Comparison of ENCODE assay signal across 34 cellular contexts in the genomic region with DNA sequence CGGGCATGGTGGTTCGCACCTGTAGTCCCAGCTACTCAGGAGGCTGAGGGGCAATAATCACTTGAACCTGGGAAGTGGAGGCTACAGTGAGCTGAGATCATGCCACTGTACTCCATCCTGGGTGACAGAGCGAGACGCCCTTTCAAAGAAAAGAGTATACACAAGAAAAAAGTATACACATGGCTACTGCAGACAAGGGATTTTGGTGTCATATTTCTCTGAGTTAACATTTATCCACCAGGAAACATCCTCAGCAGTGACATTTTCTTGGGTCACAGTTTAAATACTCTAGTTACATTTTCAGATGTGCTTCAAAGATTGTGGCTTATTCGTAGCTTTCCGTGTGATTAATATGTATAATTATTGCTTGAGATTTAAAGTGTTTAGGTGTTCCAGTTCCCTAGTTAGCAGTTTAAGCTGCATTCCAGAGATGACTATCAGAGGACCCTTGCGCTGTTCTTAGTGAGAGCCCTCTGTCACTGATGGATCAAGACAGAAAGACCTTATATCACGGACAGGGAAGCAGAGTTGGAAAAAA.
"Had no signal": no experiment of that assay in that cellular context is flagged by ENCODE, and none has a peak within 500 bp of the region (broad histone marks: within the 10 kb centered on the region; RNA-seq: fewer than 3 reads in every experiment).

No MANE protein-coding gene starts in this region.

- H3K27ac Mint-ChIP-seq: activated CD4-positive, alpha-beta memory T cell treated with anti-CD3 and anti-CD28 coated beads, Interleukin-2, amount 10 ng/mL, durations not matched to agents 7 days and 5 days; activated naive CD4-positive, alpha-beta T cell treated with anti-CD3 and anti-CD28 coated beads, Interleukin-2, amount 50 U/mL, for 24 hours; activated naive CD8-positive, alpha-beta T cell treated with anti-CD3 and anti-CD28 coated beads, Interleukin-2, amount 10 ng/mL, durations not matched to agents 7 days and 5 days; activated T-cell treated with anti-CD3 and anti-CD28 coated beads, Interleukin-2, amount 50 U/mL, for 24 hours; activated T-helper 2 cell treated with anti-CD3 and anti-CD28 coated beads, Interferon-gamma antibody, Interleukin-2, Interleukin-4, amounts not matched to agents 10 μg/mL and 5 μg/mL and 100 μg/mL, durations not matched to agents 14 hours and 24 hours and 36 hours; T-cell had no signal

- H3K4me2 ChIP-seq: KMS-11 had no signal

- H3K36me3 ChIP-seq: ascending aorta, cardiac muscle cell, Peyer's patch had no signal

- H3K27me3 ChIP-seq: ascending aorta, cardiac muscle cell, Peyer's patch, SJSA1 had no signal

- DNase-seq: activated CD4-positive, alpha-beta memory T cell treated with anti-CD3 and anti-CD28 coated beads, Interleukin-2, amount 10 ng/mL, durations not matched to agents 7 days and 5 days; activated CD4-positive, alpha-beta T cell treated with anti-CD3 and anti-CD28 coated beads for 1 hour; activated CD4-positive, alpha-beta T cell treated with anti-CD3 and anti-CD28 coated beads for 48 hours; activated CD4-positive, CD25-positive, alpha-beta regulatory T cell; activated CD8-positive, alpha-beta memory T cell treated with anti-CD3 and anti-CD28 coated beads for 24 hours; activated gamma-delta T cell; activated naive CD4-positive, alpha-beta T cell treated with Interleukin-2 at 50 U/mL for 16 hours; activated naive CD8-positive, alpha-beta T cell treated with anti-CD3 and anti-CD28 coated beads, Interleukin-2, amount 10 ng/mL, durations not matched to agents 7 days and 5 days; activated T-cell treated with anti-CD3 and anti-CD28 coated beads, Interleukin-2, amount 50 U/mL, for 24 hours; amygdala; NCI-H1048; NCI-H1105 treated with DMSO at 0.1 percent for 48 hours; NCI-H1436; NCI-H1694; NCI-H1930; NCI-H2081 treated with DMSO at 0.1 percent for 48 hours; NCI-H345; NCI-H524 treated with DMSO at 0.1 percent for 48 hours; PC-3; Peyer's patch; RPMI8226; SHP77 treated with DMSO at 0.1 percent for 48 hours; T-cell; T-helper 2 cell; T-helper 9 cell; WERI-Rb-1 had no signal

- H3K27me3 Mint-ChIP-seq: activated CD4-positive, alpha-beta memory T cell treated with anti-CD3 and anti-CD28 coated beads, Interleukin-2, amount 10 ng/mL, durations not matched to agents 7 days and 5 days; activated naive CD4-positive, alpha-beta T cell treated with anti-CD3 and anti-CD28 coated beads, Interleukin-2, amount 50 U/mL, for 24 hours; activated T-cell treated with anti-CD3 and anti-CD28 coated beads, Interleukin-2, amount 50 U/mL, for 24 hours; central memory CD8-positive, alpha-beta T cell; T-cell had no signal

- H3K27ac ChIP-seq: ascending aorta, cardiac muscle cell, KMS-11, Peyer's patch, SJSA1, WERI-Rb-1 had no signal

- ATAC-seq: PC-3, SK-N-SH treated with all-trans-retinoic acid at 6 μM for 48 hours, T-cell had no signal

- H3K36me3 Mint-ChIP-seq: activated naive CD4-positive, alpha-beta T cell treated with anti-CD3 and anti-CD28 coated beads, Interleukin-2, amount 50 U/mL, for 24 hours; T-cell had no signal

- H3K4me3 ChIP-seq: ascending aorta, cardiac muscle cell, Peyer's patch, SJSA1 had no signal

- H3K9ac ChIP-seq: KMS-11 had no signal

- H3K4me3 Mint-ChIP-seq: activated CD4-positive, alpha-beta memory T cell treated with anti-CD3 and anti-CD28 coated beads, Interleukin-2, amount 10 ng/mL, durations not matched to agents 7 days and 5 days; activated naive CD4-positive, alpha-beta T cell treated with anti-CD3 and anti-CD28 coated beads, Interleukin-2, amount 50 U/mL, for 24 hours; activated naive CD8-positive, alpha-beta T cell treated with anti-CD3 and anti-CD28 coated beads, Interleukin-2, amount 10 ng/mL, durations not matched to agents 7 days and 5 days; activated T-cell treated with anti-CD3 and anti-CD28 coated beads, Interleukin-2, amount 50 U/mL, for 24 hours; central memory CD8-positive, alpha-beta T cell; T-cell had no signal

- H3K9me3 Mint-ChIP-seq: activated CD4-positive, alpha-beta memory T cell treated with anti-CD3 and anti-CD28 coated beads, Interleukin-2, amount 10 ng/mL, durations not matched to agents 7 days and 5 days; activated naive CD4-positive, alpha-beta T cell treated with anti-CD3 and anti-CD28 coated beads, Interleukin-2, amount 50 U/mL, for 24 hours; activated naive CD8-positive, alpha-beta T cell treated with anti-CD3 and anti-CD28 coated beads, Interleukin-2, amount 10 ng/mL, durations not matched to agents 7 days and 5 days; activated T-cell treated with anti-CD3 and anti-CD28 coated beads, Interleukin-2, amount 50 U/mL, for 24 hours; activated T-helper 2 cell treated with anti-CD3 and anti-CD28 coated beads, Interferon-gamma antibody, Interleukin-2, Interleukin-4, amounts not matched to agents 10 μg/mL and 5 μg/mL and 100 μg/mL, durations not matched to agents 14 hours and 24 hours and 36 hours; central memory CD8-positive, alpha-beta T cell; T-cell had no signal

- H3K9me3 ChIP-seq: ascending aorta, Peyer's patch, SJSA1 had no signal
